Comparison of ENCODE assay signal across 27 cellular contexts in genomic region chr11:30433831-30434230, GRCh38.
"Had no signal": no experiment of that assay in that cellular context is flagged by ENCODE, and none has a peak within 500 bp of the region (broad histone marks: within the 10 kb centered on the region; RNA-seq: fewer than 3 reads in every experiment).

No MANE protein-coding gene starts in this region.

- H3K36me3 ChIP-seq: brain microvascular endothelial cell, esophagus muscularis mucosa, prostate gland, stomach, suprapubic skin had no signal

- ATAC-seq: activated T-cell treated with anti-CD3 and anti-CD28 coated beads, Interleukin-2, amount 50 U/mL, for 4 hours; left lobe of liver; natural killer cell; right cardiac atrium; stimulated activated memory B cell treated with anti-CD40 and anti-IgM and Interleukin-4, amounts not matched to agents 10 μg/mL and 1 μg/mL and 100 μg/mL, for 72 hours; WTC11 had no signal

- H3K27me3 Mint-ChIP-seq: type B pancreatic cell had no signal

- H3K27ac Mint-ChIP-seq: activated naive CD4-positive, alpha-beta T cell treated with anti-CD3 and anti-CD28 coated beads for 36 hours; activated naive CD8-positive, alpha-beta T cell treated with anti-CD3 and anti-CD28 coated beads, Interleukin-2, amount 10 ng/mL, durations not matched to agents 7 days and 5 days; activated T-helper 2 cell treated with anti-CD3 and anti-CD28 coated beads, Interferon-gamma antibody, Interleukin-2, Interleukin-4, amounts not matched to agents 10 μg/mL and 5 μg/mL and 100 μg/mL, durations not matched to agents 14 hours and 24 hours and 36 hours; immature natural killer cell; natural killer cell; stimulated activated memory B cell treated with anti-CD40 and anti-IgM and Interleukin-4, amounts not matched to agents 10 μg/mL and 1 μg/mL and 100 μg/mL, for 72 hours; type B pancreatic cell; WTC11 had no signal

- H3K9me3 ChIP-seq: esophagus muscularis mucosa, prostate gland, stomach, suprapubic skin had no signal

- H3K4me1 Mint-ChIP-seq: activated naive CD8-positive, alpha-beta T cell treated with anti-CD3 and anti-CD28 coated beads, Interleukin-2, amount 10 ng/mL, durations not matched to agents 7 days and 5 days; central memory CD8-positive, alpha-beta T cell; stimulated activated memory B cell treated with anti-CD40 and anti-IgM and Interleukin-4, amounts not matched to agents 10 μg/mL and 1 μg/mL and 100 μg/mL, for 72 hours had no signal

- H3K36me3 Mint-ChIP-seq: activated naive CD8-positive, alpha-beta T cell treated with anti-CD3 and anti-CD28 coated beads, Interleukin-2, amount 10 ng/mL, durations not matched to agents 7 days and 5 days; immature natural killer cell; natural killer cell; stimulated activated memory B cell treated with anti-CD40 and anti-IgM and Interleukin-4, amounts not matched to agents 10 μg/mL and 1 μg/mL and 100 μg/mL, for 72 hours; WTC11 had no signal

- H3K27ac ChIP-seq: brain microvascular endothelial cell, dorsolateral prefrontal cortex, hepatocyte, suprapubic skin had no signal

- H3K4me3 ChIP-seq: dorsolateral prefrontal cortex, esophagus muscularis mucosa, hepatocyte, prostate gland, stomach, suprapubic skin had no signal

- DNase-seq: activated CD4-positive, alpha-beta T cell treated with anti-CD3 and anti-CD28 coated beads, Interleukin-2, amount 50 U/mL, for 4 hours; activated CD8-positive, alpha-beta memory T cell treated with anti-CD3 and anti-CD28 coated beads for 24 hours; activated CD8-positive, alpha-beta memory T cell treated with anti-CD3 and anti-CD28 coated beads, Interleukin-2, amount 50 U/mL, for 48 hours; activated naive CD4-positive, alpha-beta T cell treated with anti-CD3 and anti-CD28 coated beads for 36 hours; activated naive CD8-positive, alpha-beta T cell treated with anti-CD3 and anti-CD28 coated beads, Interleukin-2, amount 10 ng/mL, durations not matched to agents 7 days and 5 days; activated T-cell treated with anti-CD3 and anti-CD28 coated beads, Interleukin-2, amount 50 U/mL, for 4 hours; amniotic stem cell; brain microvascular endothelial cell; dorsolateral prefrontal cortex; glutamatergic neuron; immature natural killer cell; natural killer cell; small intestine; stimulated activated CD4-positive, alpha-beta T cell treated with anti-CD3 and anti-CD28 coated beads, Interleukin-2, amount 100 ng/mL, for 24 hours; stomach; T-helper 9 cell had no signal

- H3K27me3 ChIP-seq: brain microvascular endothelial cell, dorsolateral prefrontal cortex, esophagus muscularis mucosa, hepatocyte, stomach, suprapubic skin had no signal

- H3K4me1 ChIP-seq: suprapubic skin had no signal

- H3K9me3 Mint-ChIP-seq: activated naive CD4-positive, alpha-beta T cell treated with anti-CD3 and anti-CD28 coated beads for 36 hours; activated naive CD8-positive, alpha-beta T cell treated with anti-CD3 and anti-CD28 coated beads, Interleukin-2, amount 10 ng/mL, durations not matched to agents 7 days and 5 days; activated T-cell treated with anti-CD3 and anti-CD28 coated beads, Interleukin-2, amount 50 U/mL, for 4 hours; activated T-helper 2 cell treated with anti-CD3 and anti-CD28 coated beads, Interferon-gamma antibody, Interleukin-2, Interleukin-4, amounts not matched to agents 10 μg/mL and 5 μg/mL and 100 μg/mL, durations not matched to agents 14 hours and 24 hours and 36 hours; central memory CD8-positive, alpha-beta T cell; natural killer cell; stimulated activated memory B cell treated with anti-CD40 and anti-IgM and Interleukin-4, amounts not matched to agents 10 μg/mL and 1 μg/mL and 100 μg/mL, for 72 hours; WTC11 had no signal

- H3K4me3 Mint-ChIP-seq: activated naive CD4-positive, alpha-beta T cell treated with anti-CD3 and anti-CD28 coated beads for 36 hours; activated naive CD8-positive, alpha-beta T cell treated with anti-CD3 and anti-CD28 coated beads, Interleukin-2, amount 10 ng/mL, durations not matched to agents 7 days and 5 days; activated T-cell treated with anti-CD3 and anti-CD28 coated beads, Interleukin-2, amount 50 U/mL, for 4 hours; central memory CD8-positive, alpha-beta T cell; immature natural killer cell; natural killer cell; stimulated activated memory B cell treated with anti-CD40 and anti-IgM and Interleukin-4, amounts not matched to agents 10 μg/mL and 1 μg/mL and 100 μg/mL, for 72 hours; type B pancreatic cell; WTC11 had no signal
